ENCODE assay signal across 8 cellular contexts in the genomic region with DNA sequence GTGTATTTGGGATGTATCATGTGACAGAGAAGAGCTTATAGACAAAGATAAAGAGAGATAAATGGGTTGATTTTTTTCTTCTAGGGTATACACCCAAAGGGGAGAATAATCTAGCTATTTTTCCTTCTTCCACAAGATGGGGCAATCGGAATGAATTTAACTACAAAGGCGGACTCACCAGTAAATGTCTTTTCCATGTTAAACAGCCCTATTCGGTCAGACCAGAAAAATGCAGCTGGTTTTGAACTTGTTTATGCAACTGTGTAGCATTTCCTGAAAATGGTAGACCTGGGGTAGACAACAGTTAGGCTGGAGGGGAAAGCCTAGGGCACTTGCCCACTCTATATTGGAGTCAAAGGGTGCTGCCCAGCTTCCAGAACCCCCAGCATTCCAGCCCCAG.
DNase-seq lines count a peak whose midpoint lies in the region; ATAC-seq and TF ChIP-seq lines count a peak whose summit lies in the region.

No MANE protein-coding gene starts in this region.

- no peak overlapping the region for H3K27ac ChIP-seq in brain microvascular endothelial cell

- ATAC-seq in GM21528 (IDR thresholded peaks at IDR 0.05; ENCODE audit: low FRiP score, unreplicated experiment): no peak
- ATAC-seq in HG02763 (IDR thresholded peaks at IDR 0.05; ENCODE audit: unreplicated experiment): no peak

- H3K27me3 ChIP-seq in brain microvascular endothelial cell (replicated peaks): no peaks in the 10 kb centered on the region

- H3K36me3 ChIP-seq in brain microvascular endothelial cell (replicated peaks): no peaks in the 10 kb centered on the region

- in situ Hi-C loops in brain microvascular endothelial cell (cut with HindIII; ENCODE audit: low pct_ligation_motif_present, low sequenced_read_pairs): no loop called here
- in situ Hi-C loops in GM13977 (cut with MboI; ENCODE audit: low pct_unique_long_range_greater_than_20kb, low sequenced_read_pairs, unreplicated experiment): no loop called here

- H3K4me3 ChIP-seq in brain microvascular endothelial cell (ENCODE audit: low read depth, low read length): no peak overlapping the region

- TF ChIP-seq CTCF in brain microvascular endothelial cell (IDR thresholded peaks at IDR 0.05; ENCODE audit: low read depth, low read length, missing control alignments): peak; percentile 10
- TF ChIP-seq CTCF in GM13977 (IDR thresholded peaks at IDR 0.05; ENCODE audit: extremely low read depth, insufficient read depth, missing control alignments): no peak

- DNase-seq in DMS53 (lab: John Stamatoyannopoulos, UW) (peak; percentile 91), NCI-H2107 (lab: John Stamatoyannopoulos, UW) (peak; percentile 65), brain microvascular endothelial cell (peak; percentile 25), myocyte (ENCODE audit: low read depth) (peak; percentile 10), GM13977 (ENCODE audit: low spot score) (no peak), NCI-H187 (lab: John Stamatoyannopoulos, UW) (no peak)

Comparison
In these comparisons a context has a peak if more than half of its experiments do, and no peak if none do; other contexts are left out.
1. DNase-seq: peak in DMS53 (single experiment), NCI-H2107 (single experiment), brain microvascular endothelial cell (single experiment) and myocyte (single experiment); none in GM13977 (single experiment) and NCI-H187 (0 of 2).